ENCODE assay signal across 37 cellular contexts in the genomic region with DNA sequence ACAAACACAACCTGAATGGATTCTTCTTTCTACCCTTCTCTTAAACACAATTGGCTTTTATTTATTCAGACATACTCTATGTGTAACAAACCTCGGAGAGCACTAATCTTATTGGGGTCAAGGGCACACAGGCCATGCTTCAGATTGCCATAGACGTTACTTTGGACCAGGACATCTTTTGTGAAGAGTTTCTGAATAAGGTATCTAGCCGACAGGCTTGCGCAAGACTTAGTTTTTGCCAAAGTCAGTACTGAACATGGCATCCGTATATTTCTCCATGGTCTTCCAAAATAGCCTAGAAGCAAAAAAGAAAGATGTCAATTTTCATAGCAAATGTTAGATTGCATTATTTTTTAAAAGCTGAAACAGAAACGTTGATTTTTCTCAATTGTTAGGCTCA. TPM values are rescaled to one million over a fixed set of nuclear protein-coding genes. Genes with fewer than 3 reads are reported as not detected.
"Had no signal": no experiment of that assay in that cellular context is flagged by ENCODE, and none has a peak within 500 bp of the region (broad histone marks: within the 10 kb centered on the region; RNA-seq: fewer than 3 reads in every experiment).

No MANE protein-coding gene starts in this region.

- H3K9me3 Mint-ChIP-seq: activated B cell treated with CpG ODN at 0.5 μM for 24 hours; activated CD4-positive, alpha-beta memory T cell treated with anti-CD3 and anti-CD28 coated beads for 36 hours; activated CD4-positive, alpha-beta T cell treated with anti-CD3 and anti-CD28 coated beads, Interleukin-2, amount 10 ng/mL, durations not matched to agents 24 days and 14 days; activated CD8-positive, alpha-beta T cell treated with anti-CD3 and anti-CD28 coated beads for 36 hours; activated naive CD4-positive, alpha-beta T cell treated with anti-CD3 and anti-CD28 coated beads for 36 hours; activated naive CD4-positive, alpha-beta T cell treated with anti-CD3 and anti-CD28 coated beads, Interleukin-2, amount 50 U/mL, for 72 hours; activated naive CD8-positive, alpha-beta T cell treated with anti-CD3 and anti-CD28 coated beads for 36 hours; activated T-cell treated with anti-CD3 and anti-CD28 coated beads, Interleukin-2, amount 50 U/mL, for 4 hours; activated T-cell treated with anti-CD3 and anti-CD28 coated beads, Interleukin-2, amount 50 U/mL, for 72 hours; activated T-helper 1 cell treated with anti-CD3 and anti-CD28 coated beads, Interleukin-12 subunit alpha, Interleukin-12 subunit beta, Interleukin-2, Interleukin-4 antibody, amounts not matched to agents 30 ng/mL and 10 ng/mL and 1 ng/mL, durations not matched to agents 14 hours and 24 hours and 36 hours; activated T-helper 17 cell treated with anti-CD3 and anti-CD28 coated beads, Interleukin-2, amount 50 U/mL, for 72 hours; T-helper 2 cell treated with Interferon-gamma antibody and Interleukin-4, amounts not matched to agents 5 μg/mL and 100 μg/mL, for 36 hours had no signal

- ATAC-seq: activated CD8-positive, alpha-beta T cell treated with anti-CD3 and anti-CD28 coated beads for 36 hours; activated naive CD4-positive, alpha-beta T cell treated with anti-CD3 and anti-CD28 coated beads, Interleukin-2, amount 50 U/mL, for 72 hours; activated T-cell treated with anti-CD3 and anti-CD28 coated beads, Interleukin-2, amount 50 U/mL, for 4 hours; activated T-cell treated with anti-CD3 and anti-CD28 coated beads, Interleukin-2, amount 50 U/mL, for 72 hours; activated T-helper 17 cell treated with anti-CD3 and anti-CD28 coated beads, Interleukin-2, amount 50 U/mL, for 72 hours; body of pancreas had no signal

- H3K27me3 Mint-ChIP-seq: activated B cell treated with CpG ODN at 0.5 μM for 24 hours; activated CD8-positive, alpha-beta T cell treated with anti-CD3 and anti-CD28 coated beads for 36 hours had no signal

- H3K36me3 Mint-ChIP-seq: activated CD4-positive, alpha-beta memory T cell treated with anti-CD3 and anti-CD28 coated beads for 36 hours; activated naive CD4-positive, alpha-beta T cell treated with anti-CD3 and anti-CD28 coated beads, Interleukin-2, amount 50 U/mL, for 72 hours; activated naive CD8-positive, alpha-beta T cell treated with anti-CD3 and anti-CD28 coated beads for 36 hours had no signal

- H3K27me3 ChIP-seq: body of pancreas, brain microvascular endothelial cell had no signal

- H3K4me3 ChIP-seq: adrenal gland, body of pancreas, breast epithelium had no signal

- H3K4me3 Mint-ChIP-seq: activated B cell treated with CpG ODN at 0.5 μM for 24 hours; activated CD4-positive, alpha-beta memory T cell treated with anti-CD3 and anti-CD28 coated beads for 36 hours; activated CD4-positive, alpha-beta T cell treated with anti-CD3 and anti-CD28 coated beads, Interleukin-2, amount 10 ng/mL, durations not matched to agents 24 days and 14 days; activated CD8-positive, alpha-beta T cell treated with anti-CD3 and anti-CD28 coated beads for 36 hours; activated naive CD4-positive, alpha-beta T cell treated with anti-CD3 and anti-CD28 coated beads for 36 hours; activated naive CD8-positive, alpha-beta T cell treated with anti-CD3 and anti-CD28 coated beads for 36 hours; activated T-cell treated with anti-CD3 and anti-CD28 coated beads, Interleukin-2, amount 50 U/mL, for 4 hours; activated T-cell treated with anti-CD3 and anti-CD28 coated beads, Interleukin-2, amount 50 U/mL, for 72 hours; activated T-helper 1 cell treated with anti-CD3 and anti-CD28 coated beads, Interleukin-12 subunit alpha, Interleukin-12 subunit beta, Interleukin-2, Interleukin-4 antibody, amounts not matched to agents 30 ng/mL and 10 ng/mL and 1 ng/mL, durations not matched to agents 14 hours and 24 hours and 36 hours; activated T-helper 17 cell treated with anti-CD3 and anti-CD28 coated beads, Interleukin-2, amount 50 U/mL, for 72 hours; T-helper 2 cell treated with Interferon-gamma antibody and Interleukin-4, amounts not matched to agents 5 μg/mL and 100 μg/mL, for 36 hours had no signal

- H3K4me1 Mint-ChIP-seq: activated B cell treated with CpG ODN at 0.5 μM for 24 hours; activated CD4-positive, alpha-beta T cell treated with anti-CD3 and anti-CD28 coated beads, Interleukin-2, amount 10 ng/mL, durations not matched to agents 24 days and 14 days; activated naive CD8-positive, alpha-beta T cell treated with anti-CD3 and anti-CD28 coated beads for 36 hours; activated T-helper 17 cell treated with anti-CD3 and anti-CD28 coated beads, Interleukin-2, amount 50 U/mL, for 72 hours had no signal

- H3K36me3 ChIP-seq: adrenal gland, brain microvascular endothelial cell, breast epithelium had no signal

- H3K27ac ChIP-seq: adrenal gland, body of pancreas, brain microvascular endothelial cell, breast epithelium, VCaP had no signal

- H3K4me1 ChIP-seq: adrenal gland, body of pancreas, breast epithelium had no signal

- H3K27ac Mint-ChIP-seq: activated B cell treated with CpG ODN at 0.5 μM for 24 hours; activated CD4-positive, alpha-beta memory T cell treated with anti-CD3 and anti-CD28 coated beads for 36 hours; activated CD4-positive, alpha-beta T cell treated with anti-CD3 and anti-CD28 coated beads, Interleukin-2, amount 10 ng/mL, durations not matched to agents 24 days and 14 days; activated CD8-positive, alpha-beta T cell treated with anti-CD3 and anti-CD28 coated beads for 36 hours; activated naive CD4-positive, alpha-beta T cell treated with anti-CD3 and anti-CD28 coated beads for 36 hours; activated naive CD4-positive, alpha-beta T cell treated with anti-CD3 and anti-CD28 coated beads, Interleukin-2, amount 50 U/mL, for 72 hours; activated naive CD8-positive, alpha-beta T cell treated with anti-CD3 and anti-CD28 coated beads for 36 hours; activated T-cell treated with anti-CD3 and anti-CD28 coated beads, Interleukin-2, amount 50 U/mL, for 72 hours; activated T-helper 1 cell treated with anti-CD3 and anti-CD28 coated beads, Interleukin-12 subunit alpha, Interleukin-12 subunit beta, Interleukin-2, Interleukin-4 antibody, amounts not matched to agents 30 ng/mL and 10 ng/mL and 1 ng/mL, durations not matched to agents 14 hours and 24 hours and 36 hours; activated T-helper 17 cell treated with anti-CD3 and anti-CD28 coated beads, Interleukin-2, amount 50 U/mL, for 72 hours; T-helper 2 cell treated with Interferon-gamma antibody and Interleukin-4, amounts not matched to agents 5 μg/mL and 100 μg/mL, for 36 hours had no signal

- FAIRE-seq: astrocyte, TTC549 had no signal

- DNase-seq: activated B cell treated with CpG ODN at 0.5 μM for 24 hours; activated CD4-positive, alpha-beta memory T cell treated with anti-CD3 and anti-CD28 coated beads for 36 hours; activated CD4-positive, alpha-beta T cell treated with anti-CD3 and anti-CD28 coated beads for 4 hours; activated CD4-positive, alpha-beta T cell treated with anti-CD3 and anti-CD28 coated beads, Interleukin-2, amount 10 ng/mL, durations not matched to agents 24 days and 14 days; activated CD4-positive, alpha-beta T cell treated with anti-CD3 and anti-CD28 coated beads, Interleukin-2, amount 50 U/mL, for 1 hour; activated CD4-positive, alpha-beta T cell treated with anti-CD3 and anti-CD28 coated beads, Interleukin-2, amount 50 U/mL, for 4 hours; activated CD4-positive, CD25-positive, alpha-beta regulatory T cell treated with anti-CD3 and anti-CD28 coated beads, Interleukin-2, amount 50 U/mL, for 72 hours; activated CD8-positive, alpha-beta memory T cell treated with anti-CD3 and anti-CD28 coated beads, Interleukin-2, amount 50 U/mL, for 4 hours; activated CD8-positive, alpha-beta T cell treated with anti-CD3 and anti-CD28 coated beads for 36 hours; activated effector memory CD4-positive, alpha-beta T cell treated with anti-CD3 and anti-CD28 coated beads, Interleukin-2, amount 50 U/mL, for 16 hours; activated gamma-delta T cell treated with Interleukin-2 at 50 U/mL for 16 hours; activated naive CD4-positive, alpha-beta T cell; activated naive CD4-positive, alpha-beta T cell treated with anti-CD3 and anti-CD28 coated beads for 36 hours; activated naive CD4-positive, alpha-beta T cell treated with anti-CD3 and anti-CD28 coated beads, Interleukin-2, amount 50 U/mL, for 16 hours; activated naive CD8-positive, alpha-beta T cell treated with anti-CD3 and anti-CD28 coated beads for 36 hours; activated T-cell treated with anti-CD3 and anti-CD28 coated beads for 4 hours; activated T-cell treated with anti-CD3 and anti-CD28 coated beads, Interleukin-2, amount 50 U/mL, for 1 hour; activated T-cell treated with anti-CD3 and anti-CD28 coated beads, Interleukin-2, amount 50 U/mL, for 4 hours; activated T-cell treated with anti-CD3 and anti-CD28 coated beads, Interleukin-2, amount 50 U/mL, for 72 hours; adrenal gland; amniotic stem cell; aorta; body of pancreas; brain microvascular endothelial cell; central memory CD4-positive, alpha-beta T cell; T-helper 2 cell; T-helper 9 cell had no signal

- H3K9me3 ChIP-seq: adrenal gland, body of pancreas, breast epithelium had no signal

RNA-seq across cellular contexts. Expression of gene BEND2, which starts 49.8 kb away (rescaled TPM):
- total RNA-seq: activated B cell treated with CpG ODN at 0.5 μM for 24 hours; activated CD4-positive, alpha-beta memory T cell treated with anti-CD3 and anti-CD28 coated beads for 36 hours; activated CD4-positive, alpha-beta T cell treated with anti-CD3 and anti-CD28 coated beads, Interleukin-2, amount 10 ng/mL, durations not matched to agents 24 days and 14 days; activated CD8-positive, alpha-beta memory T cell treated with anti-CD3 and anti-CD28 coated beads for 36 hours; activated CD8-positive, alpha-beta T cell treated with anti-CD3 and anti-CD28 coated beads for 36 hours; activated naive CD4-positive, alpha-beta T cell treated with anti-CD3 and anti-CD28 coated beads for 36 hours; activated naive CD4-positive, alpha-beta T cell treated with anti-CD3 and anti-CD28 coated beads, Interleukin-2, amount 50 U/mL, for 72 hours; activated naive CD8-positive, alpha-beta T cell treated with anti-CD3 and anti-CD28 coated beads for 36 hours; activated T-cell treated with anti-CD3 and anti-CD28 coated beads, Interleukin-2, amount 50 U/mL, for 4 hours; activated T-cell treated with anti-CD3 and anti-CD28 coated beads, Interleukin-2, amount 50 U/mL, for 72 hours; activated T-helper 1 cell treated with anti-CD3 and anti-CD28 coated beads, Interleukin-12 subunit alpha, Interleukin-12 subunit beta, Interleukin-2, Interleukin-4 antibody, amounts not matched to agents 30 ng/mL and 10 ng/mL and 1 ng/mL, durations not matched to agents 14 hours and 24 hours and 36 hours; activated T-helper 17 cell treated with anti-CD3 and anti-CD28 coated beads, Interleukin-2, amount 50 U/mL, for 72 hours; adrenal gland; aorta; astrocyte; breast epithelium; cerebellum had no signal
- polyA plus RNA-seq: adrenal gland, aorta had no signal
